11 cellular contexts compared by ENCODE assay signal in the genomic region with DNA sequence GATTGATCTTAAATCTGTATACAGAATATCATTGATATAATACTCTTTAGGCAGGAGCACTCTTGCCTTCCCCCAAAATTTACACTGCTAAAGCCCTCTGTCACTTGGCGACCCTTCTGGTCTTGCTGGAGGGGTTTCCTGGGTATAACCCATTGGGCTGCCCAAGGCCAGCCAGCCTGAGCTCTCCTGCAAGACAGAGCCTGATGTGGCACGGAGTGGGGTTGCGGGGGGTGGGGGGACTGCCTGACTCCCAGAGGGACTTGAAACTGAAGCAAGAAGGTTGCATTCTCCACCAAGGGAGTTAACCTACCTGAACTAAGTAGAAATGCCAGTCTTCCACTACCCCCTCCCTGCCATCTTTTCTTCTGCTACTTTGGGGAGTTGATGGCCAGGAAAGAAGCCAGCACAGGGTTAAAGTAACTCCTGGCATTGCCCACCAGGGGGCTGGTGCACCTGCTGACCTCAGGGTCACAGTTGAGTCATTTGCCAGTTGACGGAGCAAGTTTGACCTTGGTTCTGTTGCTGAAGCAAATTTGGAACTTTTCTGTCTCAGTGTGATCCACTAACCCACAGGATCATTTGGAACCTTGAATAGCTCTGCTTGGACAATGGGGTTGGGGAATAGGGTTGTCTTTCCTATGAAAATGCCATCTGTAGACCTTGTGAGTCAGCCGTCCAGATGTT.
DNase-seq lines count a peak whose midpoint lies in the region; ATAC-seq and TF ChIP-seq lines count a peak whose summit lies in the region.
"Had no signal": no experiment of that assay in that cellular context is flagged by ENCODE, and none has a peak within 500 bp of the region (broad histone marks: within the 10 kb centered on the region; RNA-seq: fewer than 3 reads in every experiment).

No MANE protein-coding gene starts in this region.

- H3K9me3 ChIP-seq in ovary (no peaks in the 10 kb centered on the region), thyroid gland (no peaks in the 10 kb centered on the region), uterus (no peaks in the 10 kb centered on the region)

- ATAC-seq in GM18867 (IDR thresholded peaks at IDR 0.05; ENCODE audit: unreplicated experiment) = no peak

- no peaks in the 10 kb centered on the region for H3K36me3 ChIP-seq in ovary
- peaks cover 45% of the 10 kb centered on the region in 2 donors for H3K36me3 ChIP-seq in thyroid gland
- no peaks in the 10 kb centered on the region for H3K36me3 ChIP-seq in uterus

- TF ChIP-seq EP300 in ovary (IDR thresholded peaks at IDR 0.05) = no peak

- peak; percentile 21 for DNase-seq in stimulated activated CD4-positive, alpha-beta T cell treated with anti-CD3 and anti-CD28 coated beads, Interleukin-1b, Interleukin-23, amount 100 ng/mL, for 48 hours
- DNase-seq in stimulated activated CD4-positive, alpha-beta T cell treated with anti-CD3 and anti-CD28 coated beads, Interleukin-4, amount 100 ng/mL, for 24 hours = no peak
- DNase-seq in OCI-M1 (lab: John Stamatoyannopoulos, UW) (peak; percentile 6), erythroblast (lab: John Stamatoyannopoulos, UW) (peak; percentile 18 to 33), ovary (no peak), thyroid gland (no peak), uterus (no peak)
- DNase-seq: NCI-H187 had no signal

- H3K4me1 ChIP-seq in ovary (ENCODE audit: insufficient read depth) = no peaks in the 10 kb centered on the region
- H3K4me1 ChIP-seq in thyroid gland = no peaks in the 10 kb centered on the region
- no peaks in the 10 kb centered on the region for H3K4me1 ChIP-seq in uterus

- 65 to 73% (median 72%) methylated on average over 5 of the region's 5 CpGs for WGBS in ovary, 3 donors
- 86 to 89% methylated on average over 4 to 5 of the region's 5 CpGs for WGBS in thyroid gland, 2 donors

- no peak for TF ChIP-seq POLR2A in erythroblast (IDR thresholded peaks at IDR 0.05; ENCODE audit: low read length)
- no peak for TF ChIP-seq POLR2A in ovary (IDR thresholded peaks at IDR 0.05)
- TF ChIP-seq POLR2A in thyroid gland (IDR thresholded peaks at IDR 0.05) = no peak
- TF ChIP-seq POLR2A in uterus (IDR thresholded peaks at IDR 0.05) = no peak

- H3K27ac ChIP-seq in ovary (no peak overlapping the region), thyroid gland (no peak overlapping the region), uterus (no peak overlapping the region)
- H3K27ac ChIP-seq: SK-N-MC had no signal

- TF ChIP-seq CTCF in ovary (IDR thresholded peaks at IDR 0.05) (no peak), thyroid gland (IDR thresholded peaks at IDR 0.05) (no peak), uterus (IDR thresholded peaks at IDR 0.05) (no peak)

- no peak overlapping the region for H3K4me3 ChIP-seq in ovary
- no peak overlapping the region for H3K4me3 ChIP-seq in thyroid gland (replicated peaks in 1 of 3)
- no peak overlapping the region for H3K4me3 ChIP-seq in uterus
- H3K4me3 ChIP-seq: lung, SK-N-MC had no signal

- intact Hi-C loops in ovary (cut with DNase I) (no loop called here), thyroid gland (cut with DNase I) (no loop called here), uterus (cut with DNase I; ENCODE audit: low total_unique reads) (no loop called here)

- H3K27me3 ChIP-seq in ovary = no peaks in the 10 kb centered on the region
- no peaks in the 10 kb centered on the region for H3K27me3 ChIP-seq in thyroid gland
- H3K27me3 ChIP-seq in uterus = no peaks in the 10 kb centered on the region

Comparison
In these comparisons a context has a peak if more than half of its experiments do, and no peak if none do; other contexts are left out.
1. DNase-seq: peak in stimulated activated CD4-positive, alpha-beta T cell treated with anti-CD3 and anti-CD28 coated beads, Interleukin-1b, Interleukin-23, amount 100 ng/mL, for 48 hours (single experiment), OCI-M1 (single experiment) and erythroblast (2 of 2); none in stimulated activated CD4-positive, alpha-beta T cell treated with anti-CD3 and anti-CD28 coated beads, Interleukin-4, amount 100 ng/mL, for 24 hours (single experiment), ovary (0 of 5), thyroid gland (0 of 2) and uterus (0 of 2).